ENCODE assay signal across 22 cellular contexts in genomic region chr19:1957562-1958248, GRCh38.
"Had no signal": no experiment of that assay in that cellular context is flagged by ENCODE, and none has a peak within 500 bp of the region (broad histone marks: within the 10 kb centered on the region; RNA-seq: fewer than 3 reads in every experiment).

No MANE protein-coding gene starts in this region.

- H3K9me3 ChIP-seq: colonic mucosa, left ventricle myocardium inferior, prostate gland, right lobe of liver, tibial artery had no signal

- H3K27me3 Mint-ChIP-seq: activated B cell treated with CpG ODN at 0.5 μM for 24 hours; activated CD4-positive, alpha-beta memory T cell treated with anti-CD3 and anti-CD28 coated beads, Interleukin-2, amount 10 ng/mL, durations not matched to agents 7 days and 5 days; activated naive CD8-positive, alpha-beta T cell treated with anti-CD3 and anti-CD28 coated beads, Interleukin-2, amount 10 ng/mL, durations not matched to agents 7 days and 5 days; activated T-cell treated with anti-CD3 and anti-CD28 coated beads, Interleukin-2, amount 50 U/mL, for 24 hours; brain; T-cell had no signal

- DNase-seq: activated B cell treated with CpG ODN at 0.5 μM for 24 hours; activated CD4-positive, alpha-beta memory T cell treated with anti-CD3 and anti-CD28 coated beads, Interleukin-2, amount 10 ng/mL, durations not matched to agents 7 days and 5 days; activated CD4-positive, alpha-beta T cell treated with anti-CD3 and anti-CD28 coated beads for 48 hours; activated naive CD4-positive, alpha-beta T cell treated with Interleukin-2 at 50 U/mL for 16 hours; activated naive CD8-positive, alpha-beta T cell treated with anti-CD3 and anti-CD28 coated beads, Interleukin-2, amount 10 ng/mL, durations not matched to agents 7 days and 5 days; activated T-cell treated with anti-CD3 and anti-CD28 coated beads, Interleukin-2, amount 50 U/mL, for 24 hours; central memory CD4-positive, alpha-beta T cell; colonic mucosa; erythroblast; foreskin melanocyte; mammary epithelial cell; right lobe of liver; stimulated activated CD4-positive, alpha-beta T cell treated with anti-CD3 and anti-CD28 coated beads, Interleukin-4, amount 100 ng/mL, for 24 hours; T-cell; T-helper 9 cell; tibial artery had no signal

- ATAC-seq: right lobe of liver; stimulated activated effector memory CD8-positive, alpha-beta T cell treated with anti-CD3 and anti-CD28 coated beads, Interleukin-12 subunit alpha, Interleukin-12 subunit beta, amount 100 ng/mL, for 72 hours had no signal

- H3K4me1 ChIP-seq: colonic mucosa, prostate gland, right lobe of liver had no signal

- H3K9me3 Mint-ChIP-seq: activated B cell treated with CpG ODN at 0.5 μM for 24 hours; activated CD4-positive, alpha-beta memory T cell treated with anti-CD3 and anti-CD28 coated beads, Interleukin-2, amount 10 ng/mL, durations not matched to agents 7 days and 5 days; activated naive CD8-positive, alpha-beta T cell treated with anti-CD3 and anti-CD28 coated beads, Interleukin-2, amount 10 ng/mL, durations not matched to agents 7 days and 5 days; activated T-cell treated with anti-CD3 and anti-CD28 coated beads, Interleukin-2, amount 50 U/mL, for 24 hours; activated T-helper 2 cell treated with anti-CD3 and anti-CD28 coated beads, Interferon-gamma antibody, Interleukin-2, Interleukin-4, amounts not matched to agents 10 μg/mL and 5 μg/mL and 100 μg/mL, durations not matched to agents 14 hours and 24 hours and 36 hours; brain; neural crest cell; stimulated activated effector memory CD8-positive, alpha-beta T cell treated with anti-CD3 and anti-CD28 coated beads, Interleukin-12 subunit alpha, Interleukin-12 subunit beta, amount 100 ng/mL, for 72 hours; T-cell had no signal

- H3K27me3 ChIP-seq: colonic mucosa, right lobe of liver, tibial artery had no signal

- H3K4me1 Mint-ChIP-seq: neural crest cell had no signal

- H3K27ac Mint-ChIP-seq: activated B cell treated with CpG ODN at 0.5 μM for 24 hours; activated CD4-positive, alpha-beta memory T cell treated with anti-CD3 and anti-CD28 coated beads, Interleukin-2, amount 10 ng/mL, durations not matched to agents 7 days and 5 days; activated naive CD8-positive, alpha-beta T cell treated with anti-CD3 and anti-CD28 coated beads, Interleukin-2, amount 10 ng/mL, durations not matched to agents 7 days and 5 days; activated T-cell treated with anti-CD3 and anti-CD28 coated beads, Interleukin-2, amount 50 U/mL, for 24 hours; activated T-helper 2 cell treated with anti-CD3 and anti-CD28 coated beads, Interferon-gamma antibody, Interleukin-2, Interleukin-4, amounts not matched to agents 10 μg/mL and 5 μg/mL and 100 μg/mL, durations not matched to agents 14 hours and 24 hours and 36 hours; T-cell had no signal

- H3K4me3 ChIP-seq: colonic mucosa, left ventricle myocardium inferior, prostate gland, right lobe of liver, tibial artery had no signal

- H3K4me3 Mint-ChIP-seq: activated B cell treated with CpG ODN at 0.5 μM for 24 hours; activated CD4-positive, alpha-beta memory T cell treated with anti-CD3 and anti-CD28 coated beads, Interleukin-2, amount 10 ng/mL, durations not matched to agents 7 days and 5 days; activated naive CD8-positive, alpha-beta T cell treated with anti-CD3 and anti-CD28 coated beads, Interleukin-2, amount 10 ng/mL, durations not matched to agents 7 days and 5 days; activated T-cell treated with anti-CD3 and anti-CD28 coated beads, Interleukin-2, amount 50 U/mL, for 24 hours; brain; neural crest cell; stimulated activated effector memory CD8-positive, alpha-beta T cell treated with anti-CD3 and anti-CD28 coated beads, Interleukin-12 subunit alpha, Interleukin-12 subunit beta, amount 100 ng/mL, for 72 hours; T-cell had no signal

- H3K36me3 Mint-ChIP-seq: activated naive CD8-positive, alpha-beta T cell treated with anti-CD3 and anti-CD28 coated beads, Interleukin-2, amount 10 ng/mL, durations not matched to agents 7 days and 5 days had no signal

- H3K27ac ChIP-seq: colonic mucosa, left ventricle myocardium inferior, prostate gland, right lobe of liver, tibial artery had no signal

- H3K36me3 ChIP-seq: colonic mucosa, left ventricle myocardium inferior, prostate gland, right lobe of liver had no signal
